1 cellular context compared by ENCODE assay signal in genomic region chr16:4663756-4664465, GRCh38.
A peak's percentile ranks its signal among the peaks of the same experiment; 100 is the strongest.
TF ChIP-seq lines count a peak whose summit lies in the region.

No MANE protein-coding gene starts in this region.

TF ChIP-seq in HepG2, 621 proteins besides CTCF, POLR2A, EP300 and RAD21 (continued from another document and continues in another):
- TF ChIP-seq, protein P1, sequence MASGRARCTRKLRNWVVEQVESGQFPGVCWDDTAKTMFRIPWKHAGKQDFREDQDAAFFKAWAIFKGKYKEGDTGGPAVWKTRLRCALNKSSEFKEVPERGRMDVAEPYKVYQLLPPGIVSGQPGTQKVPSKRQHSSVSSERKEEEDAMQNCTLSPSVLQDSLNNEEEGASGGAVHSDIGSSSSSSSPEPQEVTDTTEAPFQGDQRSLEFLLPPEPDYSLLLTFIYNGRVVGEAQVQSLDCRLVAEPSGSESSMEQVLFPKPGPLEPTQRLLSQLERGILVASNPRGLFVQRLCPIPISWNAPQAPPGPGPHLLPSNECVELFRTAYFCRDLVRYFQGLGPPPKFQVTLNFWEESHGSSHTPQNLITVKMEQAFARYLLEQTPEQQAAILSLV (CRISPR knock-in tag; IDR thresholded peaks at IDR 0.05; ENCODE audit: borderline replicate concordance): peak; percentile 90; the same call in 1 of the 2 replicates
- TF ChIP-seq RAD51 (IDR thresholded peaks at IDR 0.05; ENCODE audit: borderline replicate concordance) (no peak), ZFP1 (CRISPR knock-in tag; IDR thresholded peaks at IDR 0.05) (no peak), ZKSCAN8 (CRISPR knock-in tag; IDR thresholded peaks at IDR 0.05; ENCODE audit: borderline replicate concordance) (0 out of 2 replicates have a peak, but pooled peaks have one; percentile 37), ZNF782 (CRISPR knock-in tag; IDR thresholded peaks at IDR 0.05; ENCODE audit: borderline replicate concordance) (no peak), ZBTB7A (CRISPR knock-in tag; IDR thresholded peaks at IDR 0.05) (peak; percentile 80), FOXO1 (CRISPR knock-in tag; IDR thresholded peaks at IDR 0.05) (peak; percentile 89), RXRB (CRISPR knock-in tag; IDR thresholded peaks at IDR 0.05; ENCODE audit: borderline replicate concordance) (peak; percentile 86), PHF20 (CRISPR knock-in tag; IDR thresholded peaks at IDR 0.05) (peak; percentile 78), ZNF766 (CRISPR knock-in tag; IDR thresholded peaks at IDR 0.05; ENCODE audit: borderline replicate concordance) (peak; percentile 90; the same call in 1 of the 2 replicates), ZNF354B (CRISPR knock-in tag; IDR thresholded peaks at IDR 0.05) (no peak), ZFP41 (CRISPR knock-in tag; IDR thresholded peaks at IDR 0.05; ENCODE audit: borderline replicate concordance) (peak; percentile 83; the same call in 1 of the 2 replicates), ZNF276 (CRISPR knock-in tag; IDR thresholded peaks at IDR 0.05; ENCODE audit: low read depth) (peak; percentile 65), ZNF180 (CRISPR knock-in tag; IDR thresholded peaks at IDR 0.05; ENCODE audit: borderline replicate concordance, low read depth) (0 out of 2 replicates have a peak, but pooled peaks have one; percentile 63), PRDM15 (CRISPR knock-in tag; IDR thresholded peaks at IDR 0.05) (peak; percentile 88), ZNF275 (CRISPR knock-in tag; IDR thresholded peaks at IDR 0.05; ENCODE audit: borderline replicate concordance) (peak; percentile 97), ZBTB25 (CRISPR knock-in tag; IDR thresholded peaks at IDR 0.05) (peak; percentile 89), HMG20B (CRISPR knock-in tag; conservative IDR thresholded peaks at IDR 0.05) (peak; percentile 80; the same call in 1 of the 2 replicates), ZNF746 (CRISPR knock-in tag; IDR thresholded peaks at IDR 0.05) (peak; percentile 85), FOXA3 (CRISPR knock-in tag; IDR thresholded peaks at IDR 0.05) (peak; percentile 85; the same call in 1 of the 2 replicates), IRX3 (CRISPR knock-in tag; IDR thresholded peaks at IDR 0.05; ENCODE audit: borderline replicate concordance, low read depth) (0 out of 2 replicates have a peak, but pooled peaks have one; percentile 72), NFATC3 (CRISPR knock-in tag; IDR thresholded peaks at IDR 0.05) (peak; percentile 90; the same call in 1 of the 2 replicates), THAP11 (CRISPR knock-in tag; IDR thresholded peaks at IDR 0.05) (peak; percentile 86), ZNF451 (CRISPR knock-in tag; IDR thresholded peaks at IDR 0.05) (no peak), CHD2 (IDR thresholded peaks at IDR 0.05; ENCODE audit: low read depth, low read length) (0 out of 2 replicates have a peak, but pooled peaks have one; percentile 37), TEAD3 (CRISPR knock-in tag; optimal IDR thresholded peaks at IDR 0.05; ENCODE audit: borderline replicate concordance) (peak; percentile 97), MXD4 (CRISPR knock-in tag; IDR thresholded peaks at IDR 0.05) (peak; percentile 90), ZNF607 (CRISPR knock-in tag; IDR thresholded peaks at IDR 0.05; ENCODE audit: borderline replicate concordance) (peak; percentile 99), MTF2 (CRISPR knock-in tag; IDR thresholded peaks at IDR 0.05; ENCODE audit: borderline replicate concordance) (0 out of 2 replicates have a peak, but pooled peaks have one; percentile 25), TFAP4 (IDR thresholded peaks at IDR 0.05; ENCODE audit: borderline replicate concordance, low read depth) (peak; percentile 65; the same call in 1 of the 2 replicates)
- TF ChIP-seq, protein P2, sequence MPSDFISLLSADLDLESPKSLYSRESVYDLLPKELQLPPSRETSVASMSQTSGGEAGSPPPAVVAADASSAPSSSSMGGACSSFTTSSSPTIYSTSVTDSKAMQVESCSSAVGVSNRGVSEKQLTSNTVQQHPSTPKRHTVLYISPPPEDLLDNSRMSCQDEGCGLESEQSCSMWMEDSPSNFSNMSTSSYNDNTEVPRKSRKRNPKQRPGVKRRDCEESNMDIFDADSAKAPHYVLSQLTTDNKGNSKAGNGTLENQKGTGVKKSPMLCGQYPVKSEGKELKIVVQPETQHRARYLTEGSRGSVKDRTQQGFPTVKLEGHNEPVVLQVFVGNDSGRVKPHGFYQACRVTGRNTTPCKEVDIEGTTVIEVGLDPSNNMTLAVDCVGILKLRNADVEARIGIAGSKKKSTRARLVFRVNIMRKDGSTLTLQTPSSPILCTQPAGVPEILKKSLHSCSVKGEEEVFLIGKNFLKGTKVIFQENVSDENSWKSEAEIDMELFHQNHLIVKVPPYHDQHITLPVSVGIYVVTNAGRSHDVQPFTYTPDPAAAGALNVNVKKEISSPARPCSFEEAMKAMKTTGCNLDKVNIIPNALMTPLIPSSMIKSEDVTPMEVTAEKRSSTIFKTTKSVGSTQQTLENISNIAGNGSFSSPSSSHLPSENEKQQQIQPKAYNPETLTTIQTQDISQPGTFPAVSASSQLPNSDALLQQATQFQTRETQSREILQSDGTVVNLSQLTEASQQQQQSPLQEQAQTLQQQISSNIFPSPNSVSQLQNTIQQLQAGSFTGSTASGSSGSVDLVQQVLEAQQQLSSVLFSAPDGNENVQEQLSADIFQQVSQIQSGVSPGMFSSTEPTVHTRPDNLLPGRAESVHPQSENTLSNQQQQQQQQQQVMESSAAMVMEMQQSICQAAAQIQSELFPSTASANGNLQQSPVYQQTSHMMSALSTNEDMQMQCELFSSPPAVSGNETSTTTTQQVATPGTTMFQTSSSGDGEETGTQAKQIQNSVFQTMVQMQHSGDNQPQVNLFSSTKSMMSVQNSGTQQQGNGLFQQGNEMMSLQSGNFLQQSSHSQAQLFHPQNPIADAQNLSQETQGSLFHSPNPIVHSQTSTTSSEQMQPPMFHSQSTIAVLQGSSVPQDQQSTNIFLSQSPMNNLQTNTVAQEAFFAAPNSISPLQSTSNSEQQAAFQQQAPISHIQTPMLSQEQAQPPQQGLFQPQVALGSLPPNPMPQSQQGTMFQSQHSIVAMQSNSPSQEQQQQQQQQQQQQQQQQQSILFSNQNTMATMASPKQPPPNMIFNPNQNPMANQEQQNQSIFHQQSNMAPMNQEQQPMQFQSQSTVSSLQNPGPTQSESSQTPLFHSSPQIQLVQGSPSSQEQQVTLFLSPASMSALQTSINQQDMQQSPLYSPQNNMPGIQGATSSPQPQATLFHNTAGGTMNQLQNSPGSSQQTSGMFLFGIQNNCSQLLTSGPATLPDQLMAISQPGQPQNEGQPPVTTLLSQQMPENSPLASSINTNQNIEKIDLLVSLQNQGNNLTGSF (CRISPR knock-in tag; IDR thresholded peaks at IDR 0.05): peak; percentile 87; the same call in 1 of the 2 replicates
- TF ChIP-seq, protein P3, sequence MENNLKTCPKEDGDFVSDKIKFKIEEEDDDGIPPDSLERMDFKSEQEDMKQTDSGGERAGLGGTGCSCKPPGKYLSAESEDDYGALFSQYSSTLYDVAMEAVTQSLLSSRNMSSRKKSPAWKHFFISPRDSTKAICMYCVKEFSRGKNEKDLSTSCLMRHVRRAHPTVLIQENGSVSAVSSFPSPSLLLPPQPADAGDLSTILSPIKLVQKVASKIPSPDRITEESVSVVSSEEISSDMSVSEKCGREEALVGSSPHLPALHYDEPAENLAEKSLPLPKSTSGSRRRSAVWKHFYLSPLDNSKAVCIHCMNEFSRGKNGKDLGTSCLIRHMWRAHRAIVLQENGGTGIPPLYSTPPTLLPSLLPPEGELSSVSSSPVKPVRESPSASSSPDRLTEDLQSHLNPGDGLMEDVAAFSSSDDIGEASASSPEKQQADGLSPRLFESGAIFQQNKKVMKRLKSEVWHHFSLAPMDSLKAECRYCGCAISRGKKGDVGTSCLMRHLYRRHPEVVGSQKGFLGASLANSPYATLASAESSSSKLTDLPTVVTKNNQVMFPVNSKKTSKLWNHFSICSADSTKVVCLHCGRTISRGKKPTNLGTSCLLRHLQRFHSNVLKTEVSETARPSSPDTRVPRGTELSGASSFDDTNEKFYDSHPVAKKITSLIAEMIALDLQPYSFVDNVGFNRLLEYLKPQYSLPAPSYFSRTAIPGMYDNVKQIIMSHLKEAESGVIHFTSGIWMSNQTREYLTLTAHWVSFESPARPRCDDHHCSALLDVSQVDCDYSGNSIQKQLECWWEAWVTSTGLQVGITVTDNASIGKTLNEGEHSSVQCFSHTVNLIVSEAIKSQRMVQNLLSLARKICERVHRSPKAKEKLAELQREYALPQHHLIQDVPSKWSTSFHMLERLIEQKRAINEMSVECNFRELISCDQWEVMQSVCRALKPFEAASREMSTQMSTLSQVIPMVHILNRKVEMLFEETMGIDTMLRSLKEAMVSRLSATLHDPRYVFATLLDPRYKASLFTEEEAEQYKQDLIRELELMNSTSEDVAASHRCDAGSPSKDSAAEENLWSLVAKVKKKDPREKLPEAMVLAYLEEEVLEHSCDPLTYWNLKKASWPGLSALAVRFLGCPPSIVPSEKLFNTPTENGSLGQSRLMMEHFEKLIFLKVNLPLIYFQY (CRISPR knock-in tag; IDR thresholded peaks at IDR 0.05; ENCODE audit: borderline replicate concordance): peak; percentile 86
- TF ChIP-seq, protein P4, sequence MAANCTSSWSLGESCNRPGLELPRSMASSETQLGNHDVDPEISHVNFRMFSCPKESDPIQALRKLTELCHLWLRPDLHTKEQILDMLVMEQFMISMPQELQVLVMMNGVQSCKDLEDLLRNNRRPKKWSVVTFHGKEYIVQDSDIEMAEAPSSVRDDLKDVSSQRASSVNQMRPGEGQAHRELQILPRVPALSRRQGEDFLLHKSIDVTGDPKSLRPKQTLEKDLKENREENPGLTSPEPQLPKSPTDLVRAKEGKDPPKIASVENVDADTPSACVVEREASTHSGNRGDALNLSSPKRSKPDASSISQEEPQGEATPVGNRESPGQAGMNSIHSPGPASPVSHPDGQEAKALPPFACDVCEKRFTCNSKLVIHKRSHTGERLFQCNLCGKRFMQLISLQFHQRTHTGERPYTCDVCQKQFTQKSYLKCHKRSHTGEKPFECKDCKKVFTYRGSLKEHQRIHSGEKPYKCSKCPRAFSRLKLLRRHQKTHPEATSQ (CRISPR knock-in tag; IDR thresholded peaks at IDR 0.05; ENCODE audit: borderline replicate concordance): peak; percentile 19; the same call in 1 of the 2 replicates
- TF ChIP-seq, protein P5, sequence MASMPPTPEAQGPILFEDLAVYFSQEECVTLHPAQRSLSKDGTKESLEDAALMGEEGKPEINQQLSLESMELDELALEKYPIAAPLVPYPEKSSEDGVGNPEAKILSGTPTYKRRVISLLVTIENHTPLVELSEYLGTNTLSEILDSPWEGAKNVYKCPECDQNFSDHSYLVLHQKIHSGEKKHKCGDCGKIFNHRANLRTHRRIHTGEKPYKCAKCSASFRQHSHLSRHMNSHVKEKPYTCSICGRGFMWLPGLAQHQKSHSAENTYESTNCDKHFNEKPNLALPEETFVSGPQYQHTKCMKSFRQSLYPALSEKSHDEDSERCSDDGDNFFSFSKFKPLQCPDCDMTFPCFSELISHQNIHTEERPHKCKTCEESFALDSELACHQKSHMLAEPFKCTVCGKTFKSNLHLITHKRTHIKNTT (CRISPR knock-in tag; IDR thresholded peaks at IDR 0.05): no peak
